2 cellular contexts compared by ENCODE assay signal in genomic region chr6:7417684-7418083, GRCh38.
A peak's percentile ranks its signal among the peaks of the same experiment; 100 is the strongest.
TF ChIP-seq lines count a peak whose summit lies in the region.

No MANE protein-coding gene starts in this region.

TF ChIP-seq in liver, 16 proteins besides CTCF, POLR2A, EP300 and RAD21:
- TF ChIP-seq MAX (IDR thresholded peaks at IDR 0.05) (peak; percentile 73), ATF3 (IDR thresholded peaks at IDR 0.05) (peak; percentile 67), GABPA (IDR thresholded peaks at IDR 0.05 in 1 of 2, conservative IDR thresholded peaks at IDR 0.05 in 1 of 2) (peak in 1 of 2 donors; percentile 62), FOXA2 (IDR thresholded peaks at IDR 0.05) (peak; percentile 98), RXRA (IDR thresholded peaks at IDR 0.05) (peak; percentile 75 to 89), NR2F2 (IDR thresholded peaks at IDR 0.05) (peak; percentile 64), ZBTB33 (IDR thresholded peaks at IDR 0.05) (peak; percentile 72), SP1 (IDR thresholded peaks at IDR 0.05) (peak; percentile 59), EGR1 (IDR thresholded peaks at IDR 0.05; ENCODE audit: low read depth in 2 of 2) (peak in 1 of 2 donors; percentile 30), TAF1 (conservative IDR thresholded peaks at IDR 0.05) (no peak), HNF4G (IDR thresholded peaks at IDR 0.05) (no peak), FOXA1 (IDR thresholded peaks at IDR 0.05) (peak; percentile 95), JUND (IDR thresholded peaks at IDR 0.05) (peak; percentile 67 to 80), HNF4A (conservative IDR thresholded peaks at IDR 0.05) (peak; percentile 79 to 84), YY1 (IDR thresholded peaks at IDR 0.05) (peak; percentile 67), REST (IDR thresholded peaks at IDR 0.05) (peak; percentile 46)

TF ChIP-seq in HepG2, 621 proteins besides CTCF, POLR2A, EP300 and RAD21:
- TF ChIP-seq NR2F6 (IDR thresholded peaks at IDR 0.05), result no peak
- TF ChIP-seq NR2F6 (CRISPR knock-in tag; IDR thresholded peaks at IDR 0.05), result no peak
- no peak for TF ChIP-seq RAD51 (IDR thresholded peaks at IDR 0.05; ENCODE audit: borderline replicate concordance)
- no peak for TF ChIP-seq PLRG1 (conservative IDR thresholded peaks at IDR 0.05)
- TF ChIP-seq NR2F1 (CRISPR knock-in tag; IDR thresholded peaks at IDR 0.05), result no peak
- TF ChIP-seq KDM1A (CRISPR knock-in tag; IDR thresholded peaks at IDR 0.05), result no peak
- no peak for TF ChIP-seq ZNF263 (CRISPR knock-in tag; IDR thresholded peaks at IDR 0.05)
- no peak for TF ChIP-seq HNF4A (CRISPR knock-in tag; IDR thresholded peaks at IDR 0.05)
- no peak for TF ChIP-seq ZNF501 (CRISPR knock-in tag; IDR thresholded peaks at IDR 0.05)
- no peak for TF ChIP-seq CREBL2 (CRISPR knock-in tag; IDR thresholded peaks at IDR 0.05; ENCODE audit: borderline replicate concordance)
- no peak for TF ChIP-seq RFX5 (IDR thresholded peaks at IDR 0.05; ENCODE audit: low read depth, low read length)
- no peak for TF ChIP-seq SIN3B (IDR thresholded peaks at IDR 0.05; ENCODE audit: low read length)
- no peak for TF ChIP-seq TAF1 (CRISPR knock-in tag; IDR thresholded peaks at IDR 0.05)
- no peak for TF ChIP-seq ZBTB7A (CRISPR knock-in tag; IDR thresholded peaks at IDR 0.05)
- TF ChIP-seq NCOA1 (CRISPR knock-in tag; IDR thresholded peaks at IDR 0.05), result no peak
- TF ChIP-seq NR1H2 (CRISPR knock-in tag; IDR thresholded peaks at IDR 0.05; ENCODE audit: borderline replicate concordance, low read depth), result no peak
- no peak for TF ChIP-seq ZNF276 (CRISPR knock-in tag; IDR thresholded peaks at IDR 0.05; ENCODE audit: low read depth)
- no peak for TF ChIP-seq BRF2 (CRISPR knock-in tag; IDR thresholded peaks at IDR 0.05)
- TF ChIP-seq ZNF143 (CRISPR knock-in tag; IDR thresholded peaks at IDR 0.05), result no peak
- TF ChIP-seq CEBPB (IDR thresholded peaks at IDR 0.05; ENCODE audit: borderline replicate concordance, low read depth, low read length), result no peak
